Comparison of ENCODE assay signal across 26 cellular contexts in the genomic region with DNA sequence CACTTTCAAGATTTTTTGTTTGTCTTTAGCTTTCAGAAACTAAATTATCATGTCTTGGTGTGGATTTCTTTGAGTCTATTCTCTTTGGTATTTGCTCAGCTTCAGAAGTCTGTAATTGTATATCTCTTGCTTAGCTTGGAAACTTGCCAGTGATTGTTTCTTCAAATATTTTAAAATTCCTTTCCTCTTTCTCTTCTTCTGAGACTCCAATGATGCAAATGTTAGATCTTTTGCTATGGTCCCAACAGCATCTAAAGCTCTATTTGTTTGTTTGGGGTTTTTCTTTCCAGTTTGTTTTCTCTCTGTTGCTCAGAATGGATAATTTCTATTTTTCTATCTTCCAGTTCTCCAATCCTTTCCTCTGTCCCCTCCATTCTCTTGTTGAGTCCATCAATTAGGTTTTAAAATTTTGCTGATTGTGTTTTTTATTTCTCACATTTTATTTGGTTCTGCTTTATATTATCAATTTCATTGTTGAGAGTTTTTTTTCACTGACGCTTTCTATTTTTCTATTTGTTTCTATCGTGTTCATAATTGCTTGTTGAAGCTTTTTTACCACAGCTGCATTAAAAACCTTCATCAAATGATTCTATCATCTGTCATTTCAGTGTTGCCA.
"Had no signal": no experiment of that assay in that cellular context is flagged by ENCODE, and none has a peak within 500 bp of the region (broad histone marks: within the 10 kb centered on the region; RNA-seq: fewer than 3 reads in every experiment).

No MANE protein-coding gene starts in this region.

- FAIRE-seq: islet of Langerhans had no signal

- H3K27me3 Mint-ChIP-seq: activated B cell treated with CpG ODN at 0.5 μM for 24 hours had no signal

- H3K36me3 Mint-ChIP-seq: activated naive CD8-positive, alpha-beta T cell; natural killer cell; neural progenitor cell had no signal

- H3K4me1 Mint-ChIP-seq: activated B cell treated with CpG ODN at 0.5 μM for 24 hours, natural killer cell had no signal

- H3K4me1 ChIP-seq: body of pancreas had no signal

- H2AFZ ChIP-seq: neural progenitor cell had no signal

- DNase-seq: activated B cell treated with CpG ODN at 0.5 μM for 24 hours; activated CD4-positive, alpha-beta T cell treated with anti-CD3 and anti-CD28 coated beads, Interleukin-2, amount 50 U/mL, for 1 hour; activated CD8-positive, alpha-beta T cell treated with anti-CD3 and anti-CD28 coated beads for 36 hours; activated naive CD4-positive, alpha-beta T cell treated with Interleukin-2 at 50 U/mL for 16 hours; activated T-cell treated with anti-CD3 and anti-CD28 coated beads, Interleukin-2, amount 50 U/mL, for 48 hours; aorta; body of pancreas; cerebellar nuclear complex; effector memory CD8-positive, alpha-beta T cell; foreskin melanocyte; left ventricle myocardium inferior; mesendoderm; natural killer cell; occipital lobe; spleen; stimulated activated naive CD4-positive, alpha-beta T cell treated with Interleukin-2 at 50 U/mL for 16 hours had no signal

- H3K4me3 ChIP-seq: adrenal gland, body of pancreas, cardiac muscle cell, coronary artery, left ventricle myocardium inferior, lung, neural progenitor cell, right atrium auricular region, spleen, tibial nerve had no signal

- H3K27me3 ChIP-seq: adrenal gland, body of pancreas, cardiac muscle cell, neural progenitor cell, right atrium auricular region, spleen, tibial nerve had no signal

- H3K27ac ChIP-seq: adrenal gland, body of pancreas, cardiac muscle cell, coronary artery, left ventricle myocardium inferior, neural progenitor cell, right atrium auricular region, spleen, tibial nerve had no signal

- H3K9me3 ChIP-seq: adrenal gland, body of pancreas had no signal

- H3K9me3 Mint-ChIP-seq: effector memory CD8-positive, alpha-beta T cell had no signal

- H3K4me2 ChIP-seq: neural progenitor cell had no signal

- H3K9ac ChIP-seq: neural progenitor cell had no signal

- H3K4me3 Mint-ChIP-seq: activated B cell treated with CpG ODN at 0.5 μM for 24 hours; activated CD8-positive, alpha-beta T cell treated with anti-CD3 and anti-CD28 coated beads for 36 hours; activated naive CD8-positive, alpha-beta T cell; effector memory CD8-positive, alpha-beta T cell; natural killer cell; neural progenitor cell had no signal

- H3K36me3 ChIP-seq: adrenal gland, cardiac muscle cell, left ventricle myocardium inferior, right atrium auricular region, spleen, tibial nerve had no signal

- H3K27ac Mint-ChIP-seq: activated B cell treated with CpG ODN at 0.5 μM for 24 hours; activated CD8-positive, alpha-beta T cell treated with anti-CD3 and anti-CD28 coated beads for 36 hours; activated naive CD8-positive, alpha-beta T cell; effector memory CD8-positive, alpha-beta T cell; natural killer cell; neural progenitor cell had no signal

- ATAC-seq: activated CD8-positive, alpha-beta T cell treated with anti-CD3 and anti-CD28 coated beads for 36 hours; body of pancreas; effector memory CD8-positive, alpha-beta T cell; esophagus mucosa; natural killer cell had no signal
